Comparison of ENCODE assay signal across 10 cellular contexts in genomic region chr1:26789612-26789865, GRCh38. TPM values are rescaled to one million over a fixed set of nuclear protein-coding genes. Genes with fewer than 3 reads are reported as not detected.
DNase-seq lines count a peak whose midpoint lies in the region; ATAC-seq and TF ChIP-seq lines count a peak whose summit lies in the region.
"Had no signal": no experiment of that assay in that cellular context is flagged by ENCODE, and none has a peak within 500 bp of the region (broad histone marks: within the 10 kb centered on the region; RNA-seq: fewer than 3 reads in every experiment).

No MANE protein-coding gene starts in this region.

- DNase-seq in activated naive CD4-positive, alpha-beta T cell treated with anti-CD3 and anti-CD28 coated beads, Interleukin-2, amount 10 ng/mL, durations not matched to agents 7 days and 5 days, result no peak
- DNase-seq in activated naive CD4-positive, alpha-beta T cell (lab: John Stamatoyannopoulos, UW), result no peak
- DNase-seq in T-helper 17 cell, result no peak
- DNase-seq in stomach, result no peak
- no peak for DNase-seq in sciatic nerve (ENCODE audit: low spot score)
- DNase-seq in hypothalamus (lab: John Stamatoyannopoulos, UW), result no peak
- no peak for DNase-seq in stimulated activated naive CD4-positive, alpha-beta T cell treated with Interleukin-2 at 50 U/mL for 16 hours (lab: John Stamatoyannopoulos, UW)

- H3K27ac ChIP-seq in layer of hippocampus (ENCODE audit: low read depth, low read length), result peak overlapping the region; percentile 8
- H3K27ac ChIP-seq in stomach, result peak overlapping the region in 3 of 5 donors; percentile 97 to 100 (median 98)

- H3K4me1 ChIP-seq in stomach, result peaks cover 27 to 60% (median 44%) of the 10 kb centered on the region in 4 donors

- no peaks in the 10 kb centered on the region for H3K9me3 Mint-ChIP-seq in activated naive CD4-positive, alpha-beta T cell treated with anti-CD3 and anti-CD28 coated beads, Interleukin-2, amount 10 ng/mL, durations not matched to agents 7 days and 5 days
- H3K9me3 Mint-ChIP-seq: stimulated activated naive B cell treated with anti-CD40 and anti-IgM and Interleukin-4, amounts not matched to agents 10 μg/mL and 1 μg/mL and 100 μg/mL, for 72 hours had no signal

- peaks cover 4% of the 10 kb centered on the region for H3K27me3 Mint-ChIP-seq in activated naive CD4-positive, alpha-beta T cell treated with anti-CD3 and anti-CD28 coated beads, Interleukin-2, amount 10 ng/mL, durations not matched to agents 7 days and 5 days
- H3K27me3 Mint-ChIP-seq in T-helper 17 cell, result no peaks in the 10 kb centered on the region
- H3K27me3 Mint-ChIP-seq: naive B cell; stimulated activated naive B cell treated with anti-CD40 and anti-IgM and Interleukin-4, amounts not matched to agents 10 μg/mL and 1 μg/mL and 100 μg/mL, for 72 hours had no signal

- CTCF ChIA-PET in activated naive CD4-positive, alpha-beta T cell treated with anti-CD3 and anti-CD28 coated beads, Interleukin-2, amount 10 ng/mL, durations not matched to agents 7 days and 5 days (lab: Charles Lee), result interaction anchor here (0.7 to 5.8 kb wide), 29 partner anchors 10 to 320 kb away, joined by 3 to 211 read pairs (median 5); no protein-coding TSS in a partner anchor

- TF ChIP-seq EP300 in stomach (IDR thresholded peaks at IDR 0.05), result no peak

- peak overlapping the region; percentile 78 for H3K4me3 Mint-ChIP-seq in activated naive CD4-positive, alpha-beta T cell treated with anti-CD3 and anti-CD28 coated beads, Interleukin-2, amount 10 ng/mL, durations not matched to agents 7 days and 5 days
- peak overlapping the region; percentile 99 for H3K4me3 Mint-ChIP-seq in T-helper 17 cell

- peak overlapping the region; percentile 100 for H3K27ac Mint-ChIP-seq in activated naive CD4-positive, alpha-beta T cell treated with anti-CD3 and anti-CD28 coated beads, Interleukin-2, amount 10 ng/mL, durations not matched to agents 7 days and 5 days
- H3K27ac Mint-ChIP-seq in T-helper 17 cell, result peak overlapping the region; percentile 100

- ATAC-seq in T-helper 17 cell (no peak), sciatic nerve (no peak)

- peaks cover 78% of the 10 kb centered on the region for H3K4me1 Mint-ChIP-seq in activated naive CD4-positive, alpha-beta T cell treated with anti-CD3 and anti-CD28 coated beads, Interleukin-2, amount 10 ng/mL, durations not matched to agents 7 days and 5 days
- H3K4me1 Mint-ChIP-seq in T-helper 17 cell, result peaks cover 68% of the 10 kb centered on the region

- H3K27me3 ChIP-seq in layer of hippocampus (ENCODE audit: control insufficient read depth, insufficient read depth, low read length) (no peaks in the 10 kb centered on the region), stomach (no peaks in the 10 kb centered on the region)

- intact Hi-C loops in stomach (cut with DNase I; ENCODE audit: low total_unique reads), result loop anchor here (10.0 kb wide), 1 partner anchor 105 kb away; no protein-coding TSS in a partner anchor
- intact Hi-C loops in sciatic nerve (cut with DNase I), result loop anchor here (5.0 kb wide), 1 partner anchor 182 kb away; no protein-coding TSS in a partner anchor

- H3K36me3 Mint-ChIP-seq in activated naive CD4-positive, alpha-beta T cell treated with anti-CD3 and anti-CD28 coated beads, Interleukin-2, amount 10 ng/mL, durations not matched to agents 7 days and 5 days, result peaks cover 26% of the 10 kb centered on the region
- peaks cover 6% of the 10 kb centered on the region for H3K36me3 Mint-ChIP-seq in T-helper 17 cell (ENCODE audit: low read depth)

- TF ChIP-seq CTCF in stomach (IDR thresholded peaks at IDR 0.05), result no peak

- 54 to 64% (median 60%) methylated on average over 3 of the region's 3 CpGs for WGBS in stomach, 5 donors

- peaks cover 9 to 34% (median 30%) of the 10 kb centered on the region in 4 donors for H3K36me3 ChIP-seq in stomach

- no peak for TF ChIP-seq POLR2A in stomach (IDR thresholded peaks at IDR 0.05)

- no peak overlapping the region for H3K4me3 ChIP-seq in stomach

- no peaks in the 10 kb centered on the region for H3K9me3 ChIP-seq in T-helper 17 cell (ENCODE audit: control insufficient read depth, low read length, poor library complexity, severe bottlenecking)
- no peaks in the 10 kb centered on the region for H3K9me3 ChIP-seq in stomach

RNA-seq across cellular contexts. Expression of gene PIGV, which starts 1.8 kb away (rescaled TPM):
- total RNA-seq in T-helper 17 cell (10 to 100 TPM; 12.0 to 14.3 TPM), stomach (10 to 100 TPM in 2 of 5 donors, 1 to 10 TPM in 1, under 1 TPM in 1, not detected in 1; 0.87 to 30.8 (median 8.7) TPM), sciatic nerve (10.6 TPM)
- 1 to 10 TPM; 3.4 to 7.5 (median 6.4) TPM for polyA plus RNA-seq in stomach

RNA-seq across cellular contexts. Expression of gene ZDHHC18, which starts 36.9 kb away (rescaled TPM):
- total RNA-seq in T-helper 17 cell (10 to 100 TPM; 70.2 to 71.2 TPM), stomach (10 to 100 TPM in 3 of 5 donors, 1 to 10 TPM in 2; 5.2 to 81.7 (median 13.3) TPM), sciatic nerve (21.2 TPM)
- 1 to 10 TPM; 6.3 to 9.0 (median 6.7) TPM for polyA plus RNA-seq in stomach
